ENCODE assay signal across 11 cellular contexts in genomic region chr19:28627669-28628068, GRCh38.
"Had no signal": no experiment of that assay in that cellular context is flagged by ENCODE, and none has a peak within 500 bp of the region (broad histone marks: within the 10 kb centered on the region; RNA-seq: fewer than 3 reads in every experiment).

No MANE protein-coding gene starts in this region.

- H3K4me3 ChIP-seq: GM23248, GM23338, HAP-1 had no signal

- ATAC-seq: GM23338, HCT116 had no signal

- H3K27ac ChIP-seq: GM23248 had no signal

- H3K4me2 ChIP-seq: GM23338 had no signal

- H2AFZ ChIP-seq: GM23248, GM23338 had no signal

- H3K4me1 ChIP-seq: HAP-1 had no signal

- H3K9ac ChIP-seq: GM23248 had no signal

- FAIRE-seq: H1, H54 had no signal

- H3K9me3 ChIP-seq: HAP-1 had no signal

- H3K36me3 ChIP-seq: HAP-1 had no signal

- DNase-seq: GM23248, GOT3, H7, H9, HCEC 1CT, HFFc6 had no signal
